In genomic region chr1:58902830-58903229, GRCh38 we compare ENCODE assay signal across 8 cellular contexts.
DNase-seq lines count a peak whose midpoint lies in the region; ATAC-seq and TF ChIP-seq lines count a peak whose summit lies in the region.

No MANE protein-coding gene starts in this region.

- peaks cover 14% of the 10 kb centered on the region for H3K4me1 Mint-ChIP-seq in activated T-cell treated with anti-CD3 and anti-CD28 coated beads, Interleukin-2, amount 50 U/mL, for 24 hours (ENCODE audit: low read depth)

- H3K36me3 ChIP-seq in lung (ENCODE audit: control insufficient read depth in 2 of 2, insufficient read depth in 2 of 2, low read length in 2 of 2) (no peaks in the 10 kb centered on the region), tibial artery (no peaks in the 10 kb centered on the region)

- peak overlapping the region; percentile 74 for H3K27ac Mint-ChIP-seq in activated T-cell treated with anti-CD3 and anti-CD28 coated beads, Interleukin-2, amount 50 U/mL, for 24 hours

- H3K27me3 ChIP-seq in lung (ENCODE audit: control insufficient read depth, insufficient read depth) (no peaks in the 10 kb centered on the region), tibial artery (no peaks in the 10 kb centered on the region)

- no peak overlapping the region for H3K4me3 ChIP-seq in lung
- H3K4me3 ChIP-seq in tibial artery = peak overlapping the region; percentile 56 to 71

- H3K27ac ChIP-seq in angular gyrus (ENCODE audit: low read depth, low read length) (peak overlapping the region; percentile 86), lung (ENCODE audit: low read depth in 1 of 2, low read length in 1 of 2) (peak overlapping the region; percentile 97 to 100), tibial artery (peak overlapping the region; percentile 93 to 97)

- no peak for DNase-seq in activated T-cell treated with anti-CD3 and anti-CD28 coated beads, Interleukin-2, amount 50 U/mL, for 24 hours
- no peak for DNase-seq in activated T-cell treated with anti-CD3 and anti-CD28 coated beads, Interleukin-2, amount 50 U/mL, for 1 hour
- no peak for DNase-seq in lung (ENCODE audit: low spot score)
- DNase-seq in tibial artery = no peak
- DNase-seq in NCI-H128 (lab: John Stamatoyannopoulos, UW; ENCODE audit: unreplicated experiment) = no peak
- no peak for DNase-seq in iPS-NIHi11 (ENCODE audit: low spot score)
- DNase-seq in NOMO-1 (lab: John Stamatoyannopoulos, UW; ENCODE audit: unreplicated experiment in 2 of 2) = no peak

- H3K4me1 ChIP-seq in lung (ENCODE audit: control insufficient read depth in 2 of 2, insufficient read depth in 2 of 2, low read length in 2 of 2) = peaks cover 4 to 16% of the 10 kb centered on the region in 2 donors
- H3K4me1 ChIP-seq in tibial artery = peaks cover 0 to 31% (median 9%) of the 10 kb centered on the region in 4 donors

- TF ChIP-seq CTCF in lung (IDR thresholded peaks at IDR 0.05; ENCODE audit: control extremely low read depth, extremely low read depth) = no peak
- TF ChIP-seq CTCF in tibial artery (IDR thresholded peaks at IDR 0.05) = no peak

- intact Hi-C loops in tibial artery (cut with DNase I; ENCODE audit: low total_unique reads) = loop anchor here (2.0 kb wide), 1 partner anchor 118 kb away; the partner anchor contains the start of gene JUN

- no peaks in the 10 kb centered on the region for H3K9me3 Mint-ChIP-seq in activated T-cell treated with anti-CD3 and anti-CD28 coated beads, Interleukin-2, amount 50 U/mL, for 24 hours

- H3K27me3 Mint-ChIP-seq in activated T-cell treated with anti-CD3 and anti-CD28 coated beads, Interleukin-2, amount 50 U/mL, for 24 hours = no peaks in the 10 kb centered on the region

- H3K4me3 Mint-ChIP-seq in activated T-cell treated with anti-CD3 and anti-CD28 coated beads, Interleukin-2, amount 50 U/mL, for 24 hours = peak overlapping the region; percentile 60

- H3K9me3 ChIP-seq in lung (ENCODE audit: control insufficient read depth in 2 of 2, insufficient read depth in 1 of 2, low read length in 1 of 2) (no peaks in the 10 kb centered on the region), tibial artery (no peaks in the 10 kb centered on the region)

- no peak for ATAC-seq in lung (ENCODE audit: insufficient read depth, low FRiP score)

- 84 to 89% methylated on average over 2 of the region's 2 CpGs for WGBS in lung, 2 donors

- no peaks in the 10 kb centered on the region for H3K36me3 Mint-ChIP-seq in activated T-cell treated with anti-CD3 and anti-CD28 coated beads, Interleukin-2, amount 50 U/mL, for 24 hours (ENCODE audit: low read depth)
